Comparison of ENCODE assay signal across 8 cellular contexts in genomic region chr1:244970661-244971523, GRCh38.
A peak's percentile ranks its signal among the peaks of the same experiment; 100 is the strongest.
DNase-seq lines count a peak whose midpoint lies in the region; ATAC-seq and TF ChIP-seq lines count a peak whose summit lies in the region.

No MANE protein-coding gene starts in this region.

- TF ChIP-seq RAD21 in Ishikawa (IDR thresholded peaks at IDR 0.05; ENCODE audit: low read depth), result no peak

- no peaks in the 10 kb centered on the region for H3K9me3 ChIP-seq in mucosa of stomach (ENCODE audit: control insufficient read depth, low read length)

- H3K9ac ChIP-seq in mucosa of stomach (ENCODE audit: low read length), result peak overlapping the region; percentile 99

- H3K4me1 ChIP-seq in mucosa of stomach (ENCODE audit: control insufficient read depth, insufficient read depth, low read length), result peaks cover 12% of the 10 kb centered on the region

- no peaks in the 10 kb centered on the region for H3K27me3 ChIP-seq in mucosa of stomach (ENCODE audit: control insufficient read depth, insufficient read depth, low read length)

- peak; percentile 65 for ATAC-seq in GM21619 (IDR thresholded peaks at IDR 0.05; ENCODE audit: unreplicated experiment)

- H3K4me3 ChIP-seq in mucosa of stomach (ENCODE audit: low read length), result peak overlapping the region; percentile 91

- peak; percentile 93 for TF ChIP-seq POLR2A in erythroblast (IDR thresholded peaks at IDR 0.05; ENCODE audit: low read length)

- no peaks in the 10 kb centered on the region for H3K36me3 ChIP-seq in mucosa of stomach (ENCODE audit: control insufficient read depth, insufficient read depth, low read length)

- peak; percentile 24; the same call in 1 of the 2 replicates for TF ChIP-seq EP300 in Ishikawa (IDR thresholded peaks at IDR 0.05; ENCODE audit: borderline replicate concordance)

- DNase-seq in DMS53 treated with DMSO at 0.1 percent for 48 hours (lab: John Stamatoyannopoulos, UW; ENCODE audit: unreplicated experiment) (peak; percentile 78), OCI-M1 (lab: John Stamatoyannopoulos, UW) (peak; percentile 98), activated T-cell treated with anti-CD3 and anti-CD28 coated beads for 48 hours (ENCODE audit: low read depth) (peak; percentile 88), erythroblast (lab: John Stamatoyannopoulos, UW) (peak; percentile 96 to 97)
- peak; percentile 89 for DNase-seq in stimulated activated CD8-positive, alpha-beta memory T cell treated with anti-CD3 and anti-CD28 coated beads, Interleukin-4, amount 100 ng/mL, for 48 hours

TF ChIP-seq in Ishikawa, 13 proteins besides CTCF, POLR2A, EP300 and RAD21:
- TF ChIP-seq NFIC (IDR thresholded peaks at IDR 0.05), result no peak; the same call in none of the 2 replicates
- TF ChIP-seq USF1 (IDR thresholded peaks at IDR 0.05), result no peak
- peak; percentile 31; the same call in 1 of the 2 replicates for TF ChIP-seq TEAD4 (IDR thresholded peaks at IDR 0.05)
- TF ChIP-seq EGR1 (IDR thresholded peaks at IDR 0.05), result peak; percentile 53
- no peak for TF ChIP-seq ZBTB7A (IDR thresholded peaks at IDR 0.05; ENCODE audit: low read depth)
- peak; percentile 55; the same call in 1 of the 2 replicates for TF ChIP-seq MAX (IDR thresholded peaks at IDR 0.05)
- no peak for TF ChIP-seq REST (IDR thresholded peaks at IDR 0.05; ENCODE audit: low read depth)
- TF ChIP-seq FOXM1 (IDR thresholded peaks at IDR 0.05; ENCODE audit: borderline replicate concordance, low read depth), result no peak
- TF ChIP-seq CREB1 (IDR thresholded peaks at IDR 0.05; ENCODE audit: low read depth), result peak; percentile 92
- TF ChIP-seq TAF1 (IDR thresholded peaks at IDR 0.05; ENCODE audit: low read depth), result peak; percentile 88
- peak; percentile 63 for TF ChIP-seq TCF12 (IDR thresholded peaks at IDR 0.05; ENCODE audit: low read depth)
- peak; percentile 95 for TF ChIP-seq YY1 (IDR thresholded peaks at IDR 0.05; ENCODE audit: low read depth)
TF ChIP-seq in Ishikawa: peak in this region for 7.

Comparison
In these comparisons a context has a peak if more than half of its experiments do, and no peak if none do; other contexts are left out.
1. Peak in every context shown above with its lines: DNase-seq, ATAC-seq and H3K4me3 ChIP-seq.